In genomic region chr6:122248844-122249243, GRCh38 we compare ENCODE assay signal across 29 cellular contexts.
"Had no signal": no experiment of that assay in that cellular context is flagged by ENCODE, and none has a peak within 500 bp of the region (broad histone marks: within the 10 kb centered on the region; RNA-seq: fewer than 3 reads in every experiment).

No MANE protein-coding gene starts in this region.

- H3K4me1 ChIP-seq: neural progenitor cell, parathyroid adenoma, psoas muscle, spleen, stomach, thyroid gland, tibial nerve, upper lobe of left lung, vagina had no signal

- H3K9ac ChIP-seq: neural progenitor cell, parathyroid adenoma had no signal

- H3K79me2 ChIP-seq: parathyroid adenoma had no signal

- H3K4me3 ChIP-seq: neural progenitor cell, ovary, psoas muscle, skin epidermis, smooth muscle cell, spleen, stomach, thoracic aorta, thyroid gland, tibial nerve, upper lobe of left lung, vagina had no signal

- H3K27ac Mint-ChIP-seq: naive thymus-derived CD4-positive, alpha-beta T cell; natural killer cell; nephron; neural progenitor cell; progenitor cell of endocrine pancreas; stimulated activated naive B cell treated with anti-CD40 and anti-IgM and Interleukin-4, amounts not matched to agents 10 μg/mL and 1 μg/mL and 100 μg/mL, for 72 hours; stimulated activated naive CD8-positive, alpha-beta T cell treated with anti-CD3 and anti-CD28 coated beads, Interleukin-15, Interleukin-2, amounts not matched to agents 100 ng/mL and 50 ng/mL, for 24 hours had no signal

- H3K9me3 ChIP-seq: ovary, thyroid gland had no signal

- H3K36me3 Mint-ChIP-seq: naive thymus-derived CD4-positive, alpha-beta T cell; natural killer cell; neural progenitor cell; stimulated activated naive B cell treated with anti-CD40 and anti-IgM and Interleukin-4, amounts not matched to agents 10 μg/mL and 1 μg/mL and 100 μg/mL, for 72 hours had no signal

- DNase-seq: naive thymus-derived CD4-positive, alpha-beta T cell; natural killer cell; occipital lobe; ovary; psoas muscle; right cardiac atrium; stimulated activated CD4-positive, alpha-beta T cell treated with anti-CD3 and anti-CD28 coated beads, Interleukin-12 subunit alpha, Interleukin-12 subunit beta, amount 100 ng/mL, for 4 hours; stimulated activated CD4-positive, alpha-beta T cell treated with anti-CD3 and anti-CD28 coated beads, Interleukin-1b, Interleukin-23, amount 100 ng/mL, for 48 hours; stimulated activated CD4-positive, alpha-beta T cell treated with anti-CD3 and anti-CD28 coated beads, Interleukin-4, amount 100 ng/mL, for 1 hour; stimulated activated CD4-positive, alpha-beta T cell treated with anti-CD3 and anti-CD28 coated beads, Interleukin-4, amount 100 ng/mL, for 4 hours; stimulated activated CD8-positive, alpha-beta memory T cell treated with anti-CD3 and anti-CD28 coated beads, Interleukin-4, amount 100 ng/mL, for 48 hours; stimulated activated naive B cell treated with anti-CD40 and anti-IgM and Interleukin-4, amounts not matched to agents 10 μg/mL and 1 μg/mL and 100 μg/mL, for 72 hours; stimulated activated naive CD4-positive, alpha-beta T cell treated with Interleukin-2 at 50 U/mL for 16 hours; stomach; thyroid gland; trophoblast cell had no signal

- H3K27me3 ChIP-seq: neural progenitor cell, ovary, spleen, stomach, thyroid gland, tibial nerve, upper lobe of left lung, vagina had no signal

- FAIRE-seq: urothelium cell line had no signal

- H3K4me2 ChIP-seq: neural progenitor cell, smooth muscle cell had no signal

- H3K36me3 ChIP-seq: neural progenitor cell, ovary, spleen, stomach, thoracic aorta, thyroid gland, tibial nerve, upper lobe of left lung, vagina had no signal

- H2AFZ ChIP-seq: neural progenitor cell, parathyroid adenoma had no signal

- H3K27ac ChIP-seq: neural progenitor cell, ovary, parathyroid adenoma, psoas muscle, skin epidermis, spleen, stomach, thoracic aorta, thyroid gland, tibial nerve, upper lobe of left lung, vagina had no signal

- H3K4me3 Mint-ChIP-seq: naive thymus-derived CD4-positive, alpha-beta T cell; natural killer cell; nephron; neural progenitor cell; stimulated activated naive B cell treated with anti-CD40 and anti-IgM and Interleukin-4, amounts not matched to agents 10 μg/mL and 1 μg/mL and 100 μg/mL, for 72 hours; stimulated activated naive CD8-positive, alpha-beta T cell treated with anti-CD3 and anti-CD28 coated beads, Interleukin-15, Interleukin-2, amounts not matched to agents 100 ng/mL and 50 ng/mL, for 24 hours had no signal

- ATAC-seq: naive thymus-derived CD4-positive, alpha-beta T cell; natural killer cell; psoas muscle; right cardiac atrium; stimulated activated naive B cell treated with anti-CD40 and anti-IgM and Interleukin-4, amounts not matched to agents 10 μg/mL and 1 μg/mL and 100 μg/mL, for 72 hours had no signal

- H3K4me1 Mint-ChIP-seq: naive thymus-derived CD4-positive, alpha-beta T cell; natural killer cell; nephron; neural progenitor cell; stimulated activated naive B cell treated with anti-CD40 and anti-IgM and Interleukin-4, amounts not matched to agents 10 μg/mL and 1 μg/mL and 100 μg/mL, for 72 hours had no signal
